In genomic region chr12:31586703-31587102, GRCh38 we compare ENCODE assay signal across 18 cellular contexts. TPM values are rescaled to one million over a fixed set of nuclear protein-coding genes. Genes with fewer than 3 reads are reported as not detected.
A peak's percentile ranks its signal among the peaks of the same experiment; 100 is the strongest.
DNase-seq lines count a peak whose midpoint lies in the region; ATAC-seq, FAIRE-seq and TF ChIP-seq lines count a peak whose summit lies in the region.
"Had no signal": no experiment of that assay in that cellular context is flagged by ENCODE, and none has a peak within 500 bp of the region (broad histone marks: within the 10 kb centered on the region; RNA-seq: fewer than 3 reads in every experiment).

No MANE protein-coding gene starts in this region.

- H3K4me3 ChIP-seq in transverse colon (no peak overlapping the region), Peyer's patch (no peak overlapping the region)
- H3K4me3 ChIP-seq: breast epithelium, smooth muscle cell had no signal

- H3K36me3 Mint-ChIP-seq in glutamatergic neuron (ENCODE audit: unreplicated experiment) (peaks cover 5% of the 10 kb centered on the region), CD14-positive monocyte (peaks cover 0 to 4% of the 10 kb centered on the region in 2 donors)
- H3K36me3 Mint-ChIP-seq in activated T-helper 1 cell treated with anti-CD3 and anti-CD28 coated beads, Interleukin-12 subunit alpha, Interleukin-12 subunit beta, Interleukin-2, Interleukin-4 antibody, amounts not matched to agents 30 ng/mL and 10 ng/mL and 1 ng/mL, durations not matched to agents 14 hours and 24 hours and 36 hours (ENCODE audit: low read depth): peaks cover 6% of the 10 kb centered on the region
- H3K36me3 Mint-ChIP-seq: activated naive CD4-positive, alpha-beta T cell treated with anti-CD3 and anti-CD28 coated beads, Interleukin-2, amount 50 U/mL, for 24 hours had no signal

- H3K27me3 ChIP-seq in transverse colon (no peaks in the 10 kb centered on the region), Peyer's patch (no peaks in the 10 kb centered on the region)
- H3K27me3 ChIP-seq: breast epithelium had no signal

- ATAC-seq in HG03378 (IDR thresholded peaks at IDR 0.05; ENCODE audit: unreplicated experiment): peak; percentile 46

- peaks cover 12% of the 10 kb centered on the region for H3K4me1 Mint-ChIP-seq in glutamatergic neuron (ENCODE audit: low read depth, unreplicated experiment)
- H3K4me1 Mint-ChIP-seq in activated T-helper 1 cell treated with anti-CD3 and anti-CD28 coated beads, Interleukin-12 subunit alpha, Interleukin-12 subunit beta, Interleukin-2, Interleukin-4 antibody, amounts not matched to agents 30 ng/mL and 10 ng/mL and 1 ng/mL, durations not matched to agents 14 hours and 24 hours and 36 hours (ENCODE audit: low read depth): peaks cover 12% of the 10 kb centered on the region
- H3K4me1 Mint-ChIP-seq in CD14-positive monocyte: peaks cover 14% of the 10 kb centered on the region

- DNase-seq in GM18507 (ENCODE audit: extremely low spot score, insufficient read length, low read depth) (no peak), GM20000 (ENCODE audit: low spot score) (peak; percentile 42), glutamatergic neuron (no peak), transverse colon (no peak), Peyer's patch (no peak), CD14-positive monocyte (ENCODE audit: low spot score) (no peak)
- DNase-seq in activated T-helper 1 cell treated with anti-CD3 and anti-CD28 coated beads, Interleukin-12 subunit alpha, Interleukin-12 subunit beta, Interleukin-2, Interleukin-4 antibody, amounts not matched to agents 30 ng/mL and 10 ng/mL and 1 ng/mL, durations not matched to agents 14 hours and 24 hours and 36 hours (ENCODE audit: low spot score): no peak
- DNase-seq: activated CD4-positive, alpha-beta T cell treated with anti-CD3 and anti-CD28 coated beads for 4 hours; DMS 273 treated with DMSO at 0.1 percent for 48 hours; hippocampal formation; MV-4-11; Right ventricle myocardium superior; T-helper 9 cell had no signal

- WGBS in transverse colon (ENCODE audit: low coverage in 1 of 2), 2 donors: 80 to 81% methylated on average over 4 of the region's 4 CpGs

- no peak overlapping the region for H3K27ac Mint-ChIP-seq in glutamatergic neuron (ENCODE audit: unreplicated experiment)
- H3K27ac Mint-ChIP-seq in activated T-helper 1 cell treated with anti-CD3 and anti-CD28 coated beads, Interleukin-12 subunit alpha, Interleukin-12 subunit beta, Interleukin-2, Interleukin-4 antibody, amounts not matched to agents 30 ng/mL and 10 ng/mL and 1 ng/mL, durations not matched to agents 14 hours and 24 hours and 36 hours: no peak overlapping the region
- no peak overlapping the region for H3K27ac Mint-ChIP-seq in CD14-positive monocyte
- H3K27ac Mint-ChIP-seq: activated naive CD4-positive, alpha-beta T cell treated with anti-CD3 and anti-CD28 coated beads, Interleukin-2, amount 50 U/mL, for 24 hours had no signal

- TF ChIP-seq EP300 in transverse colon (IDR thresholded peaks at IDR 0.05; ENCODE audit: low read depth): no peak

- H3K27me3 Mint-ChIP-seq in glutamatergic neuron (ENCODE audit: unreplicated experiment) (peaks cover 12% of the 10 kb centered on the region), CD14-positive monocyte (ENCODE audit: low read depth in 3 of 3) (peaks cover 10 to 18% (median 16%) of the 10 kb centered on the region in 3 donors)
- peaks cover 44% of the 10 kb centered on the region for H3K27me3 Mint-ChIP-seq in activated T-helper 1 cell treated with anti-CD3 and anti-CD28 coated beads, Interleukin-12 subunit alpha, Interleukin-12 subunit beta, Interleukin-2, Interleukin-4 antibody, amounts not matched to agents 30 ng/mL and 10 ng/mL and 1 ng/mL, durations not matched to agents 14 hours and 24 hours and 36 hours (ENCODE audit: insufficient read depth)

- H3K27ac ChIP-seq in transverse colon (peak overlapping the region in 1 of 4 donors; percentile 1), Peyer's patch (peak overlapping the region in 1 of 4 donors; percentile 55)
- H3K27ac ChIP-seq: breast epithelium, parathyroid adenoma had no signal

- H3K4me1 ChIP-seq in transverse colon: peaks cover 0 to 17% (median 7%) of the 10 kb centered on the region in 4 donors
- H3K4me1 ChIP-seq in Peyer's patch: no peaks in the 10 kb centered on the region

- H3K9me3 Mint-ChIP-seq in glutamatergic neuron (ENCODE audit: unreplicated experiment) (peaks cover 10% of the 10 kb centered on the region), CD14-positive monocyte (peaks cover 0 to 12% (median 1%) of the 10 kb centered on the region in 7 donors)
- no peaks in the 10 kb centered on the region for H3K9me3 Mint-ChIP-seq in activated T-helper 1 cell treated with anti-CD3 and anti-CD28 coated beads, Interleukin-12 subunit alpha, Interleukin-12 subunit beta, Interleukin-2, Interleukin-4 antibody, amounts not matched to agents 30 ng/mL and 10 ng/mL and 1 ng/mL, durations not matched to agents 14 hours and 24 hours and 36 hours
- H3K9me3 Mint-ChIP-seq: activated naive CD4-positive, alpha-beta T cell treated with anti-CD3 and anti-CD28 coated beads, Interleukin-2, amount 50 U/mL, for 24 hours had no signal

- H3K36me3 ChIP-seq in transverse colon (no peaks in the 10 kb centered on the region), Peyer's patch (no peaks in the 10 kb centered on the region)
- H3K36me3 ChIP-seq: breast epithelium had no signal

- H3K4me3 Mint-ChIP-seq in glutamatergic neuron (ENCODE audit: unreplicated experiment) (peak overlapping the region; percentile 1), CD14-positive monocyte (no peak overlapping the region)
- H3K4me3 Mint-ChIP-seq in activated T-helper 1 cell treated with anti-CD3 and anti-CD28 coated beads, Interleukin-12 subunit alpha, Interleukin-12 subunit beta, Interleukin-2, Interleukin-4 antibody, amounts not matched to agents 30 ng/mL and 10 ng/mL and 1 ng/mL, durations not matched to agents 14 hours and 24 hours and 36 hours: no peak overlapping the region
- H3K4me3 Mint-ChIP-seq: activated naive CD4-positive, alpha-beta T cell treated with anti-CD3 and anti-CD28 coated beads, Interleukin-2, amount 50 U/mL, for 24 hours had no signal

- in situ Hi-C loops in transverse colon (cut with MboI; ENCODE audit: low pct_ligation_motif_present in 1 of 4, low pct_unique_long_range_greater_than_20kb in 1 of 4, low sequenced_read_pairs in 3 of 4): no loop called here

- TF ChIP-seq POLR2A in transverse colon (IDR thresholded peaks at IDR 0.05) (no peak), Peyer's patch (IDR thresholded peaks at IDR 0.05) (no peak)

- intact Hi-C loops in activated T-helper 1 cell treated with anti-CD3 and anti-CD28 coated beads, Interleukin-12 subunit alpha, Interleukin-12 subunit beta, Interleukin-2, Interleukin-4 antibody, amounts not matched to agents 30 ng/mL and 10 ng/mL and 1 ng/mL, durations not matched to agents 14 hours and 24 hours and 36 hours (cut with micrococcal nuclease): no loop called here
- intact Hi-C loops in transverse colon (cut with DNase I; ENCODE audit: low total_unique reads) (no loop called here), CD14-positive monocyte (cut with micrococcal nuclease) (no loop called here)

- TF ChIP-seq CTCF in GM20000 (IDR thresholded peaks at IDR 0.05; ENCODE audit: extremely low read depth, missing control alignments) (no peak), glutamatergic neuron (IDR thresholded peaks at IDR 0.05; ENCODE audit: partially characterized antibody, unreplicated experiment) (no peak), transverse colon (IDR thresholded peaks at IDR 0.05) (no peak), Peyer's patch (IDR thresholded peaks at IDR 0.05) (no peak), CD14-positive monocyte (IDR thresholded peaks at IDR 0.05) (no peak)

- peak; percentile 80 for FAIRE-seq in GM18507 (lab: Jason Lieb, UNC)

- no peaks in the 10 kb centered on the region for H3K9me3 ChIP-seq in transverse colon
- no peaks in the 10 kb centered on the region for H3K9me3 ChIP-seq in Peyer's patch
- H3K9me3 ChIP-seq: breast epithelium had no signal

RNA-seq across cellular contexts. Expression of gene DENND5B, which starts 4.2 kb away (rescaled TPM):
- total RNA-seq in glutamatergic neuron (ENCODE audit: unreplicated experiment) (45.6 TPM), transverse colon (10 to 100 TPM in 3 of 4 donors, 1 to 10 TPM in 1; 4.4 to 25.1 (median 16.3) TPM), Peyer's patch (10 to 100 TPM; 32.2 to 59.2 (median 57.2) TPM)
- total RNA-seq in activated T-helper 1 cell treated with anti-CD3 and anti-CD28 coated beads, Interleukin-12 subunit alpha, Interleukin-12 subunit beta, Interleukin-2, Interleukin-4 antibody, amounts not matched to agents 30 ng/mL and 10 ng/mL and 1 ng/mL, durations not matched to agents 14 hours and 24 hours and 36 hours: 0.12 and 0.93 TPM in 2 replicates
- under 1 TPM; 0.23 to 0.36 TPM for polyA plus RNA-seq in CD14-positive monocyte
